8 cellular contexts compared by ENCODE assay signal in the genomic region with DNA sequence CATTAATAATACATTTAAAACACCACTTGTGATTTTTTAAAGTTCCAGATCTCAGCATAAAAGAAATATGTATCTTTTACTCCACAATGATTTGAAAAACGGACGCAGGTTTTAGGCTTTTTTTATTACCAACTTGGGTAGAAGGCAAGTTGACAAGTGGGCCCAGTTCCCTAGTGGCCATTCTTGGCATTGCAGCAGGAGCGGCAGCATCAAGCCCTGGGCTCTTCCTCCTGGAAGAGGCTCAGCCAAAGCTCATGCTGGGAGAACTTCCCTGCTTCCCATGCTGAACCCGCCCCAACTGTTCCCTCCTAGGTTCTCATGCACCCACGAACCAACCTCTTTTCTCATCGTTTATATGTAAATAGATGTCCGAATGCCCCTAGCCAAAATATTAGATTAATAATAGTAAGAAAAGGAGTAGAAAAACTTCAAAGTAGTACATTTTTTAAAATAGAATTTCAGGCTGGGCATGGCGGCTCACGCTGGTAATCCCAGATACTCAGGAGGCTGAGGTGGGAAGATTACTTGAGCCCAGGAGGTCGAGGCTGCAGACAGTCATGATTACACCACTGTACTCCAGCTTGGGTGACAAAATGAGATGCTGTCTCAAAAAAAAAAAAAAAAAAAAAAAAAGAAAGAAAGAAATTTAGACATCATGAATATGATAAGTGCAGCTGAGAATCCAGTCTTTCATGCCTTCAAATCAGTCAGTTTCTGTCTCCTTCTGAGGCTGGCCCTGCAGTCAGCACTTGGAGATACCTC. TPM values are rescaled to one million over a fixed set of nuclear protein-coding genes. Genes with fewer than 3 reads are reported as not detected.
DNase-seq lines count a peak whose midpoint lies in the region; ATAC-seq and TF ChIP-seq lines count a peak whose summit lies in the region.

No MANE protein-coding gene starts in this region.

- peak; percentile 75 for TF ChIP-seq CTCF in neural progenitor cell (IDR thresholded peaks at IDR 0.05)
- TF ChIP-seq CTCF in coronary artery (IDR thresholded peaks at IDR 0.05): no peak

- DNase-seq in NCI-H748 (lab: John Stamatoyannopoulos, UW; ENCODE audit: unreplicated experiment) (peak; percentile 57), NCI-H748 treated with DMSO at 0.1 percent for 48 hours (lab: John Stamatoyannopoulos, UW) (no peak), neural progenitor cell (ENCODE audit: low spot score) (peak; percentile 71), coronary artery (ENCODE audit: low spot score) (no peak)
- no peak for DNase-seq in T-helper 2 cell treated with Interferon-gamma antibody and Interleukin-4, amounts not matched to agents 5 μg/mL and 100 μg/mL, for 36 hours (ENCODE audit: low spot score)
- peak; percentile 6 for DNase-seq in effector CD8-positive, alpha-beta T cell (lab: John Stamatoyannopoulos, UW)

- no peaks in the 10 kb centered on the region for H3K79me2 ChIP-seq in neural progenitor cell (ENCODE audit: low read depth)

- no peaks in the 10 kb centered on the region for H3K4me1 ChIP-seq in neural progenitor cell

- H3F3A ChIP-seq in neural progenitor cell (ENCODE audit: low read depth): no peaks in the 10 kb centered on the region

- H3K36me3 ChIP-seq in neural progenitor cell: no peaks in the 10 kb centered on the region

- no peak overlapping the region for H3K4me3 ChIP-seq in neural progenitor cell
- no peak overlapping the region for H3K4me3 ChIP-seq in coronary artery

- ATAC-seq in HG03460 (IDR thresholded peaks at IDR 0.05; ENCODE audit: unreplicated experiment) (peak; percentile 9), HG03097 (IDR thresholded peaks at IDR 0.05; ENCODE audit: low FRiP score, unreplicated experiment) (no peak)

- peak overlapping the region; percentile 80 for H3K27ac Mint-ChIP-seq in T-helper 2 cell treated with Interferon-gamma antibody and Interleukin-4, amounts not matched to agents 5 μg/mL and 100 μg/mL, for 36 hours
- no peak overlapping the region for H3K27ac Mint-ChIP-seq in neural progenitor cell

- H3K27me3 ChIP-seq in neural progenitor cell: no peaks in the 10 kb centered on the region

- H3K4me1 Mint-ChIP-seq in T-helper 2 cell treated with Interferon-gamma antibody and Interleukin-4, amounts not matched to agents 5 μg/mL and 100 μg/mL, for 36 hours (ENCODE audit: low read depth): peaks cover 65% of the 10 kb centered on the region
- no peaks in the 10 kb centered on the region for H3K4me1 Mint-ChIP-seq in neural progenitor cell

- no peaks in the 10 kb centered on the region for H3K36me3 Mint-ChIP-seq in T-helper 2 cell treated with Interferon-gamma antibody and Interleukin-4, amounts not matched to agents 5 μg/mL and 100 μg/mL, for 36 hours (ENCODE audit: low read depth)
- H3K36me3 Mint-ChIP-seq in neural progenitor cell: no peaks in the 10 kb centered on the region

- H3K9me3 Mint-ChIP-seq in T-helper 2 cell treated with Interferon-gamma antibody and Interleukin-4, amounts not matched to agents 5 μg/mL and 100 μg/mL, for 36 hours: no peaks in the 10 kb centered on the region
- H3K9me3 Mint-ChIP-seq in neural progenitor cell: no peaks in the 10 kb centered on the region

- no peaks in the 10 kb centered on the region for H3K9me3 ChIP-seq in neural progenitor cell (ENCODE audit: low read depth)

- H3K4me2 ChIP-seq in neural progenitor cell: no peak overlapping the region

- H3K27ac ChIP-seq in neural progenitor cell (no peak overlapping the region), coronary artery (no peak overlapping the region)

- H2AFZ ChIP-seq in neural progenitor cell (replicated peaks): peak overlapping the region; percentile 55

- H3K27me3 Mint-ChIP-seq in T-helper 2 cell treated with Interferon-gamma antibody and Interleukin-4, amounts not matched to agents 5 μg/mL and 100 μg/mL, for 36 hours (ENCODE audit: low read depth): no peaks in the 10 kb centered on the region
- peaks cover 3% of the 10 kb centered on the region for H3K27me3 Mint-ChIP-seq in neural progenitor cell (ENCODE audit: insufficient read depth, low read depth)

- H3K9ac ChIP-seq in neural progenitor cell: no peak overlapping the region

- H4K20me1 ChIP-seq in neural progenitor cell (ENCODE audit: low read depth): no peaks in the 10 kb centered on the region

- peak overlapping the region; percentile 64 for H3K4me3 Mint-ChIP-seq in T-helper 2 cell treated with Interferon-gamma antibody and Interleukin-4, amounts not matched to agents 5 μg/mL and 100 μg/mL, for 36 hours
- no peak overlapping the region for H3K4me3 Mint-ChIP-seq in neural progenitor cell

RNA-seq across cellular contexts. Expression of gene MYB, which starts 18.2 kb away (rescaled TPM):
- 3.0 and 3.3 TPM in 2 replicates for total RNA-seq in neural progenitor cell (ENCODE audit: low replicate concordance)

Comparison
In these comparisons a context has a peak if more than half of its experiments do, and no peak if none do; other contexts are left out.
1. DNase-seq: peak in NCI-H748 (single experiment), effector CD8-positive, alpha-beta T cell (single experiment) and neural progenitor cell (single experiment); none in NCI-H748 treated with DMSO at 0.1 percent for 48 hours (single experiment), T-helper 2 cell treated with Interferon-gamma antibody and Interleukin-4, amounts not matched to agents 5 μg/mL and 100 μg/mL, for 36 hours (single experiment) and coronary artery (single experiment).